Comparison of ENCODE assay signal across 33 cellular contexts in genomic region chr21:21309510-21309909, GRCh38.
"Had no signal": no experiment of that assay in that cellular context is flagged by ENCODE, and none has a peak within 500 bp of the region (broad histone marks: within the 10 kb centered on the region; RNA-seq: fewer than 3 reads in every experiment).

No MANE protein-coding gene starts in this region.

- H3K9me3 Mint-ChIP-seq: activated T-helper 17 cell treated with anti-CD3 and anti-CD28 coated beads, Interleukin-2, amount 50 U/mL, for 72 hours; brain; dendritic cell treated with granulocyte-macrophage colony-stimulating factor and Interleukin-4, amounts not matched to agents 40 ng/mL and 50 ng/mL, for 4 days; endodermal cell; T-helper 2 cell treated with Interferon-gamma antibody and Interleukin-4, amounts not matched to agents 5 μg/mL and 100 μg/mL, for 36 hours had no signal

- H3K9me3 ChIP-seq: ascending aorta, breast epithelium, gastroesophageal sphincter had no signal

- DNase-seq: activated B cell treated with CpG ODN at 0.5 μM for 24 hours; activated CD4-positive, alpha-beta T cell treated with anti-CD3 and anti-CD28 coated beads for 48 hours; activated CD4-positive, alpha-beta T cell treated with anti-CD3 and anti-CD28 coated beads, Interleukin-2, amount 50 U/mL, for 1 hour; activated CD4-positive, alpha-beta T cell treated with anti-CD3 and anti-CD28 coated beads, Interleukin-2, amount 50 U/mL, for 48 hours; activated CD8-positive, alpha-beta memory T cell treated with anti-CD3 and anti-CD28 coated beads for 24 hours; activated CD8-positive, alpha-beta T cell treated with anti-CD3 and anti-CD28 coated beads for 36 hours; activated effector memory CD4-positive, alpha-beta T cell treated with Interleukin-2 at 50 U/mL for 16 hours; activated gamma-delta T cell treated with Interleukin-2 at 50 U/mL for 16 hours; activated naive CD4-positive, alpha-beta T cell treated with Interleukin-2 at 50 U/mL for 16 hours; activated naive CD8-positive, alpha-beta T cell treated with anti-CD3 and anti-CD28 coated beads for 36 hours; activated naive CD8-positive, alpha-beta T cell treated with anti-CD3 and anti-CD28 coated beads, Interleukin-2, amount 50 U/mL, for 24 hours; activated T-cell treated with anti-CD3 and anti-CD28 coated beads, Interleukin-2, amount 50 U/mL, for 4 hours; dorsolateral prefrontal cortex; effector memory CD4-positive, alpha-beta T cell; endodermal cell; foreskin melanocyte; T-helper 1 cell; T-helper 17 cell; T1000; WERI-Rb-1 had no signal

- H3K27me3 Mint-ChIP-seq: activated B cell treated with CpG ODN at 0.5 μM for 24 hours; activated CD8-positive, alpha-beta T cell treated with anti-CD3 and anti-CD28 coated beads for 36 hours; activated naive CD4-positive, alpha-beta T cell treated with anti-CD3 and anti-CD28 coated beads, Interleukin-2, amount 50 U/mL, for 24 hours; activated naive CD8-positive, alpha-beta T cell treated with anti-CD3 and anti-CD28 coated beads for 36 hours; activated naive CD8-positive, alpha-beta T cell treated with anti-CD3 and anti-CD28 coated beads, Interleukin-2, amount 50 U/mL, for 24 hours; activated T-helper 17 cell treated with anti-CD3 and anti-CD28 coated beads, Interleukin-2, amount 50 U/mL, for 72 hours; central memory CD8-positive, alpha-beta T cell; dendritic cell treated with granulocyte-macrophage colony-stimulating factor and Interleukin-4, amounts not matched to agents 40 ng/mL and 50 ng/mL, for 4 days; T-helper 17 cell had no signal

- H3K36me3 Mint-ChIP-seq: activated naive CD4-positive, alpha-beta T cell treated with anti-CD3 and anti-CD28 coated beads, Interleukin-2, amount 50 U/mL, for 24 hours; activated naive CD8-positive, alpha-beta T cell treated with anti-CD3 and anti-CD28 coated beads for 36 hours; brain had no signal

- H3K27ac ChIP-seq: ascending aorta, breast epithelium, cardiac muscle cell, coronary artery, dorsolateral prefrontal cortex, gastroesophageal sphincter, WERI-Rb-1 had no signal

- H3K4me1 Mint-ChIP-seq: activated B cell treated with CpG ODN at 0.5 μM for 24 hours; activated naive CD4-positive, alpha-beta T cell treated with anti-CD3 and anti-CD28 coated beads, Interleukin-2, amount 50 U/mL, for 24 hours; activated naive CD8-positive, alpha-beta T cell treated with anti-CD3 and anti-CD28 coated beads for 36 hours; activated naive CD8-positive, alpha-beta T cell treated with anti-CD3 and anti-CD28 coated beads, Interleukin-2, amount 50 U/mL, for 24 hours; activated T-helper 17 cell treated with anti-CD3 and anti-CD28 coated beads, Interleukin-2, amount 50 U/mL, for 72 hours; brain; central memory CD8-positive, alpha-beta T cell; endodermal cell; T-helper 17 cell had no signal

- H3K4me1 ChIP-seq: ascending aorta, breast epithelium, gastroesophageal sphincter had no signal

- H3K27ac Mint-ChIP-seq: activated B cell treated with CpG ODN at 0.5 μM for 24 hours; activated CD8-positive, alpha-beta T cell treated with anti-CD3 and anti-CD28 coated beads for 36 hours; activated naive CD4-positive, alpha-beta T cell treated with anti-CD3 and anti-CD28 coated beads, Interleukin-2, amount 50 U/mL, for 24 hours; activated naive CD8-positive, alpha-beta T cell treated with anti-CD3 and anti-CD28 coated beads for 36 hours; activated naive CD8-positive, alpha-beta T cell treated with anti-CD3 and anti-CD28 coated beads, Interleukin-2, amount 50 U/mL, for 24 hours; activated T-helper 17 cell treated with anti-CD3 and anti-CD28 coated beads, Interleukin-2, amount 50 U/mL, for 72 hours; brain; dendritic cell treated with granulocyte-macrophage colony-stimulating factor and Interleukin-4, amounts not matched to agents 40 ng/mL and 50 ng/mL, for 4 days; endodermal cell; T-helper 17 cell; T-helper 2 cell treated with Interferon-gamma antibody and Interleukin-4, amounts not matched to agents 5 μg/mL and 100 μg/mL, for 36 hours had no signal

- H3K4me3 Mint-ChIP-seq: activated B cell treated with CpG ODN at 0.5 μM for 24 hours; activated CD8-positive, alpha-beta T cell treated with anti-CD3 and anti-CD28 coated beads for 36 hours; activated naive CD4-positive, alpha-beta T cell treated with anti-CD3 and anti-CD28 coated beads, Interleukin-2, amount 50 U/mL, for 24 hours; activated naive CD8-positive, alpha-beta T cell treated with anti-CD3 and anti-CD28 coated beads for 36 hours; activated naive CD8-positive, alpha-beta T cell treated with anti-CD3 and anti-CD28 coated beads, Interleukin-2, amount 50 U/mL, for 24 hours; activated T-cell treated with anti-CD3 and anti-CD28 coated beads, Interleukin-2, amount 50 U/mL, for 4 hours; activated T-helper 17 cell treated with anti-CD3 and anti-CD28 coated beads, Interleukin-2, amount 50 U/mL, for 72 hours; brain; central memory CD8-positive, alpha-beta T cell; dendritic cell treated with granulocyte-macrophage colony-stimulating factor and Interleukin-4, amounts not matched to agents 40 ng/mL and 50 ng/mL, for 4 days; endodermal cell; T-helper 17 cell; T-helper 2 cell treated with Interferon-gamma antibody and Interleukin-4, amounts not matched to agents 5 μg/mL and 100 μg/mL, for 36 hours had no signal

- ATAC-seq: activated CD4-positive, CD25-positive, alpha-beta regulatory T cell treated with anti-CD3 and anti-CD28 coated beads, Interleukin-2, amount 50 U/mL, for 24 hours; activated CD8-positive, alpha-beta T cell treated with anti-CD3 and anti-CD28 coated beads for 36 hours; activated naive CD8-positive, alpha-beta T cell treated with anti-CD3 and anti-CD28 coated beads, Interleukin-2, amount 50 U/mL, for 24 hours; activated T-cell treated with anti-CD3 and anti-CD28 coated beads, Interleukin-2, amount 50 U/mL, for 4 hours; activated T-helper 17 cell treated with anti-CD3 and anti-CD28 coated beads, Interleukin-2, amount 50 U/mL, for 72 hours; esophagus mucosa; gastroesophageal sphincter; T-helper 17 cell had no signal

- H3K4me3 ChIP-seq: ascending aorta, breast epithelium, cardiac muscle cell, coronary artery, dorsolateral prefrontal cortex, gastroesophageal sphincter had no signal

- H3K36me3 ChIP-seq: ascending aorta, breast epithelium, cardiac muscle cell, gastroesophageal sphincter, WERI-Rb-1 had no signal

- H3K27me3 ChIP-seq: ascending aorta, breast epithelium, cardiac muscle cell, dorsolateral prefrontal cortex, gastroesophageal sphincter had no signal
